In the genomic region with DNA sequence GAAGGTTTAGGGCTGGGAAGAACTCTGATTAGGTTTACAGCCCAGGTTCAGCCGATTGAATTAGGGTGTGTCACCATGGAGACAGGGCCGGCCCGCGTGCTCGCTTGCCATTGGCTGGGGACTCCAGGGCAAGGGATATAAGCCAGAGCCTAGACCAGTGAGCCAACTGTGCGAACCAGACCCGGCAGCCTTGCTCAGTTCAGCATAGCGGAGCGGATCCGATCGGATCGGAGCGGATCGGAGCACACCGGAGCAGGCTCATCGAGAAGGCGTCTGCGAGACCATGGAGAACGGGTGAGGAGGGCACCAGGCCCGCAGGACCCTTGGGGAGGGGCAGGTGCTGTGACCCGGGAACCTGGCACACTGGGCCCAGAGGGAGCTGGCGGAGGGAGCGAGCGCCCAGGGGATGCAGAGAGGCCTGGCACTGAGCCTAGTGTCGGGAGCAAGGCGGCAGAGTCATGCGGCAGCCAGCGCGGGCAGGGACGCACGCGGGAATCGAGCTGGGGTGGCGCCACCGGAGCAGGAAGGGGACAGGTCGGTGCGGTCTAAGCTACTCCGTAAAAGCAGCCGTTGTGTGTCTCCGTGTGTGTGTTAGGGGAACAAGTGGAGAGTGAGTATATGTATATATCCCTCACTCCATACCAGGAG, we compare ENCODE assay signal across 1 cellular context.
A peak's percentile ranks its signal among the peaks of the same experiment; 100 is the strongest.
TF ChIP-seq lines count a peak whose summit lies in the region.

A gene (plus strand): TSS at position 165 of the 648 bp plus-strand sequence. CDS start 119 bp downstream, at position 284.

TF ChIP-seq in HepG2, 621 proteins besides CTCF, POLR2A, EP300 and RAD21 (continued from another document and continues in another):
- TF ChIP-seq, protein P1, sequence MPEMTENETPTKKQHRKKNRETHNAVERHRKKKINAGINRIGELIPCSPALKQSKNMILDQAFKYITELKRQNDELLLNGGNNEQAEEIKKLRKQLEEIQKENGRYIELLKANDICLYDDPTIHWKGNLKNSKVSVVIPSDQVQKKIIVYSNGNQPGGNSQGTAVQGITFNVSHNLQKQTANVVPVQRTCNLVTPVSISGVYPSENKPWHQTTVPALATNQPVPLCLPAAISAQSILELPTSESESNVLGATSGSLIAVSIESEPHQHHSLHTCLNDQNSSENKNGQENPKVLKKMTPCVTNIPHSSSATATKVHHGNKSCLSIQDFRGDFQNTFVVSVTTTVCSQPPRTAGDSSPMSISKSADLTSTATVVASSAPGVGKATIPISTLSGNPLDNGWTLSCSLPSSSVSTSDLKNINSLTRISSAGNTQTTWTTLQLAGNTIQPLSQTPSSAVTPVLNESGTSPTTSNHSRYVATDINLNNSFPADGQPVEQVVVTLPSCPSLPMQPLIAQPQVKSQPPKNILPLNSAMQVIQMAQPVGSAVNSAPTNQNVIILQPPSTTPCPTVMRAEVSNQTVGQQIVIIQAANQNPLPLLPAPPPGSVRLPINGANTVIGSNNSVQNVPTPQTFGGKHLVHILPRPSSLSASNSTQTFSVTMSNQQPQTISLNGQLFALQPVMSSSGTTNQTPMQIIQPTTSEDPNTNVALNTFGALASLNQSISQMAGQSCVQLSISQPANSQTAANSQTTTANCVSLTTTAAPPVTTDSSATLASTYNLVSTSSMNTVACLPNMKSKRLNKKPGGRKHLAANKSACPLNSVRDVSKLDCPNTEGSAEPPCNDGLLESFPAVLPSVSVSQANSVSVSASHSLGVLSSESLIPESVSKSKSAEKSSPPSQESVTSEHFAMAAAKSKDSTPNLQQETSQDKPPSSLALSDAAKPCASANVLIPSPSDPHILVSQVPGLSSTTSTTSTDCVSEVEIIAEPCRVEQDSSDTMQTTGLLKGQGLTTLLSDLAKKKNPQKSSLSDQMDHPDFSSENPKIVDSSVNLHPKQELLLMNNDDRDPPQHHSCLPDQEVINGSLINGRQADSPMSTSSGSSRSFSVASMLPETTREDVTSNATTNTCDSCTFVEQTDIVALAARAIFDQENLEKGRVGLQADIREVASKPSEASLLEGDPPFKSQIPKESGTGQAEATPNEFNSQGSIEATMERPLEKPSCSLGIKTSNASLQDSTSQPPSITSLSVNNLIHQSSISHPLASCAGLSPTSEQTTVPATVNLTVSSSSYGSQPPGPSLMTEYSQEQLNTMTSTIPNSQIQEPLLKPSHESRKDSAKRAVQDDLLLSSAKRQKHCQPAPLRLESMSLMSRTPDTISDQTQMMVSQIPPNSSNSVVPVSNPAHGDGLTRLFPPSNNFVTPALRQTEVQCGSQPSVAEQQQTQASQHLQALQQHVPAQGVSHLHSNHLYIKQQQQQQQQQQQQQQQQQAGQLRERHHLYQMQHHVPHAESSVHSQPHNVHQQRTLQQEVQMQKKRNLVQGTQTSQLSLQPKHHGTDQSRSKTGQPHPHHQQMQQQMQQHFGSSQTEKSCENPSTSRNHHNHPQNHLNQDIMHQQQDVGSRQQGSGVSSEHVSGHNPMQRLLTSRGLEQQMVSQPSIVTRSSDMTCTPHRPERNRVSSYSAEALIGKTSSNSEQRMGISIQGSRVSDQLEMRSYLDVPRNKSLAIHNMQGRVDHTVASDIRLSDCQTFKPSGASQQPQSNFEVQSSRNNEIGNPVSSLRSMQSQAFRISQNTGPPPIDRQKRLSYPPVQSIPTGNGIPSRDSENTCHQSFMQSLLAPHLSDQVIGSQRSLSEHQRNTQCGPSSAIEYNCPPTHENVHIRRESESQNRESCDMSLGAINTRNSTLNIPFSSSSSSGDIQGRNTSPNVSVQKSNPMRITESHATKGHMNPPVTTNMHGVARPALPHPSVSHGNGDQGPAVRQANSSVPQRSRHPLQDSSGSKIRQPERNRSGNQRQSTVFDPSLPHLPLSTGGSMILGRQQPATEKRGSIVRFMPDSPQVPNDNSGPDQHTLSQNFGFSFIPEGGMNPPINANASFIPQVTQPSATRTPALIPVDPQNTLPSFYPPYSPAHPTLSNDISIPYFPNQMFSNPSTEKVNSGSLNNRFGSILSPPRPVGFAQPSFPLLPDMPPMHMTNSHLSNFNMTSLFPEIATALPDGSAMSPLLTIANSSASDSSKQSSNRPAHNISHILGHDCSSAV (CRISPR knock-in tag; IDR thresholded peaks at IDR 0.05; ENCODE audit: borderline replicate concordance) = no peak
- TF ChIP-seq ZNF251 (CRISPR knock-in tag; IDR thresholded peaks at IDR 0.05) (no peak; the same call in 1 of the 2 replicates), YY1 (IDR thresholded peaks at IDR 0.05; ENCODE audit: insufficient read depth, insufficient replicate concordance, low read depth, low read length) (no peak), ZNF713 (CRISPR knock-in tag; IDR thresholded peaks at IDR 0.05) (0 out of 2 replicates have a peak, but pooled peaks have one; percentile 61), ZNF260 (CRISPR knock-in tag; IDR thresholded peaks at IDR 0.05; ENCODE audit: borderline replicate concordance, low read depth) (no peak), CCAR2 (optimal IDR thresholded peaks at IDR 0.05; ENCODE audit: low read depth, low read length) (no peak), ZNF225 (CRISPR knock-in tag; IDR thresholded peaks at IDR 0.05) (peak; percentile 94), NFE2 (CRISPR knock-in tag; IDR thresholded peaks at IDR 0.05) (no peak), FOXA1 (IDR thresholded peaks at IDR 0.05) (no peak), FOXA1 (CRISPR knock-in tag; IDR thresholded peaks at IDR 0.05) (no peak; the same call in 1 of the 2 replicates), GLI4 (CRISPR knock-in tag; IDR thresholded peaks at IDR 0.05; ENCODE audit: borderline replicate concordance) (peak; percentile 18; the same call in 1 of the 2 replicates), KDM5A (IDR thresholded peaks at IDR 0.05; ENCODE audit: borderline replicate concordance, low read length) (no peak; the same call in 1 of the 2 replicates), THAP11 (CRISPR knock-in tag; IDR thresholded peaks at IDR 0.05) (peak; percentile 74), SKI (IDR thresholded peaks at IDR 0.05; ENCODE audit: partially characterized antibody) (peak; percentile 15), SETDB1 (CRISPR knock-in tag; IDR thresholded peaks at IDR 0.05; ENCODE audit: borderline replicate concordance) (no peak), ZNF7 (CRISPR knock-in tag; IDR thresholded peaks at IDR 0.05) (no peak), ZNF567 (CRISPR knock-in tag; IDR thresholded peaks at IDR 0.05; ENCODE audit: borderline replicate concordance) (peak; percentile 78; the same call in 1 of the 2 replicates), SIX1 (CRISPR knock-in tag; IDR thresholded peaks at IDR 0.05; ENCODE audit: borderline replicate concordance) (no peak), SAFB2 (CRISPR knock-in tag; IDR thresholded peaks at IDR 0.05; ENCODE audit: borderline replicate concordance, low read depth) (no peak; the same call in none of the 2 replicates), SMAD3 (CRISPR knock-in tag; IDR thresholded peaks at IDR 0.05) (peak; percentile 59), WIZ (CRISPR knock-in tag; IDR thresholded peaks at IDR 0.05) (no peak), ZNF879 (CRISPR knock-in tag; IDR thresholded peaks at IDR 0.05) (peak; percentile 95), ZNF891 (CRISPR knock-in tag; IDR thresholded peaks at IDR 0.05) (peak; percentile 88), HCFC1 (IDR thresholded peaks at IDR 0.05; ENCODE audit: low read depth, low read length) (no peak), SALL2 (CRISPR knock-in tag; IDR thresholded peaks at IDR 0.05) (peak; percentile 84; the same call in 1 of the 2 replicates), FOSL1 (CRISPR knock-in tag; IDR thresholded peaks at IDR 0.05; ENCODE audit: borderline replicate concordance) (no peak), ARHGAP35 (CRISPR knock-in tag; IDR thresholded peaks at IDR 0.05; ENCODE audit: borderline replicate concordance) (peak; percentile 95; the same call in 1 of the 2 replicates), MED1 (CRISPR knock-in tag; IDR thresholded peaks at IDR 0.05) (peak; percentile 48), ZNF20 (CRISPR knock-in tag; IDR thresholded peaks at IDR 0.05) (no peak)
- TF ChIP-seq, protein P2, sequence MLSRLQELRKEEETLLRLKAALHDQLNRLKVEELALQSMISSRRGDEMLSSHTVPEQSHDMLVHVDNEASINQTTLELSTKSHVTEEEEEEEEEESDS (CRISPR knock-in tag; IDR thresholded peaks at IDR 0.05; ENCODE audit: borderline replicate concordance) = no peak
- TF ChIP-seq, protein P3, sequence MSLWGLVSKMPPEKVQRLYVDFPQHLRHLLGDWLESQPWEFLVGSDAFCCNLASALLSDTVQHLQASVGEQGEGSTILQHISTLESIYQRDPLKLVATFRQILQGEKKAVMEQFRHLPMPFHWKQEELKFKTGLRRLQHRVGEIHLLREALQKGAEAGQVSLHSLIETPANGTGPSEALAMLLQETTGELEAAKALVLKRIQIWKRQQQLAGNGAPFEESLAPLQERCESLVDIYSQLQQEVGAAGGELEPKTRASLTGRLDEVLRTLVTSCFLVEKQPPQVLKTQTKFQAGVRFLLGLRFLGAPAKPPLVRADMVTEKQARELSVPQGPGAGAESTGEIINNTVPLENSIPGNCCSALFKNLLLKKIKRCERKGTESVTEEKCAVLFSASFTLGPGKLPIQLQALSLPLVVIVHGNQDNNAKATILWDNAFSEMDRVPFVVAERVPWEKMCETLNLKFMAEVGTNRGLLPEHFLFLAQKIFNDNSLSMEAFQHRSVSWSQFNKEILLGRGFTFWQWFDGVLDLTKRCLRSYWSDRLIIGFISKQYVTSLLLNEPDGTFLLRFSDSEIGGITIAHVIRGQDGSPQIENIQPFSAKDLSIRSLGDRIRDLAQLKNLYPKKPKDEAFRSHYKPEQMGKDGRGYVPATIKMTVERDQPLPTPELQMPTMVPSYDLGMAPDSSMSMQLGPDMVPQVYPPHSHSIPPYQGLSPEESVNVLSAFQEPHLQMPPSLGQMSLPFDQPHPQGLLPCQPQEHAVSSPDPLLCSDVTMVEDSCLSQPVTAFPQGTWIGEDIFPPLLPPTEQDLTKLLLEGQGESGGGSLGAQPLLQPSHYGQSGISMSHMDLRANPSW (CRISPR knock-in tag; IDR thresholded peaks at IDR 0.05; ENCODE audit: borderline replicate concordance) = no peak
- TF ChIP-seq, protein P4, sequence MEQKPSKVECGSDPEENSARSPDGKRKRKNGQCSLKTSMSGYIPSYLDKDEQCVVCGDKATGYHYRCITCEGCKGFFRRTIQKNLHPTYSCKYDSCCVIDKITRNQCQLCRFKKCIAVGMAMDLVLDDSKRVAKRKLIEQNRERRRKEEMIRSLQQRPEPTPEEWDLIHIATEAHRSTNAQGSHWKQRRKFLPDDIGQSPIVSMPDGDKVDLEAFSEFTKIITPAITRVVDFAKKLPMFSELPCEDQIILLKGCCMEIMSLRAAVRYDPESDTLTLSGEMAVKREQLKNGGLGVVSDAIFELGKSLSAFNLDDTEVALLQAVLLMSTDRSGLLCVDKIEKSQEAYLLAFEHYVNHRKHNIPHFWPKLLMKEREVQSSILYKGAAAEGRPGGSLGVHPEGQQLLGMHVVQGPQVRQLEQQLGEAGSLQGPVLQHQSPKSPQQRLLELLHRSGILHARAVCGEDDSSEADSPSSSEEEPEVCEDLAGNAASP (CRISPR knock-in tag; IDR thresholded peaks at IDR 0.05; ENCODE audit: borderline replicate concordance) = peak; percentile 38; the same call in 1 of the 2 replicates
- TF ChIP-seq, protein P5, sequence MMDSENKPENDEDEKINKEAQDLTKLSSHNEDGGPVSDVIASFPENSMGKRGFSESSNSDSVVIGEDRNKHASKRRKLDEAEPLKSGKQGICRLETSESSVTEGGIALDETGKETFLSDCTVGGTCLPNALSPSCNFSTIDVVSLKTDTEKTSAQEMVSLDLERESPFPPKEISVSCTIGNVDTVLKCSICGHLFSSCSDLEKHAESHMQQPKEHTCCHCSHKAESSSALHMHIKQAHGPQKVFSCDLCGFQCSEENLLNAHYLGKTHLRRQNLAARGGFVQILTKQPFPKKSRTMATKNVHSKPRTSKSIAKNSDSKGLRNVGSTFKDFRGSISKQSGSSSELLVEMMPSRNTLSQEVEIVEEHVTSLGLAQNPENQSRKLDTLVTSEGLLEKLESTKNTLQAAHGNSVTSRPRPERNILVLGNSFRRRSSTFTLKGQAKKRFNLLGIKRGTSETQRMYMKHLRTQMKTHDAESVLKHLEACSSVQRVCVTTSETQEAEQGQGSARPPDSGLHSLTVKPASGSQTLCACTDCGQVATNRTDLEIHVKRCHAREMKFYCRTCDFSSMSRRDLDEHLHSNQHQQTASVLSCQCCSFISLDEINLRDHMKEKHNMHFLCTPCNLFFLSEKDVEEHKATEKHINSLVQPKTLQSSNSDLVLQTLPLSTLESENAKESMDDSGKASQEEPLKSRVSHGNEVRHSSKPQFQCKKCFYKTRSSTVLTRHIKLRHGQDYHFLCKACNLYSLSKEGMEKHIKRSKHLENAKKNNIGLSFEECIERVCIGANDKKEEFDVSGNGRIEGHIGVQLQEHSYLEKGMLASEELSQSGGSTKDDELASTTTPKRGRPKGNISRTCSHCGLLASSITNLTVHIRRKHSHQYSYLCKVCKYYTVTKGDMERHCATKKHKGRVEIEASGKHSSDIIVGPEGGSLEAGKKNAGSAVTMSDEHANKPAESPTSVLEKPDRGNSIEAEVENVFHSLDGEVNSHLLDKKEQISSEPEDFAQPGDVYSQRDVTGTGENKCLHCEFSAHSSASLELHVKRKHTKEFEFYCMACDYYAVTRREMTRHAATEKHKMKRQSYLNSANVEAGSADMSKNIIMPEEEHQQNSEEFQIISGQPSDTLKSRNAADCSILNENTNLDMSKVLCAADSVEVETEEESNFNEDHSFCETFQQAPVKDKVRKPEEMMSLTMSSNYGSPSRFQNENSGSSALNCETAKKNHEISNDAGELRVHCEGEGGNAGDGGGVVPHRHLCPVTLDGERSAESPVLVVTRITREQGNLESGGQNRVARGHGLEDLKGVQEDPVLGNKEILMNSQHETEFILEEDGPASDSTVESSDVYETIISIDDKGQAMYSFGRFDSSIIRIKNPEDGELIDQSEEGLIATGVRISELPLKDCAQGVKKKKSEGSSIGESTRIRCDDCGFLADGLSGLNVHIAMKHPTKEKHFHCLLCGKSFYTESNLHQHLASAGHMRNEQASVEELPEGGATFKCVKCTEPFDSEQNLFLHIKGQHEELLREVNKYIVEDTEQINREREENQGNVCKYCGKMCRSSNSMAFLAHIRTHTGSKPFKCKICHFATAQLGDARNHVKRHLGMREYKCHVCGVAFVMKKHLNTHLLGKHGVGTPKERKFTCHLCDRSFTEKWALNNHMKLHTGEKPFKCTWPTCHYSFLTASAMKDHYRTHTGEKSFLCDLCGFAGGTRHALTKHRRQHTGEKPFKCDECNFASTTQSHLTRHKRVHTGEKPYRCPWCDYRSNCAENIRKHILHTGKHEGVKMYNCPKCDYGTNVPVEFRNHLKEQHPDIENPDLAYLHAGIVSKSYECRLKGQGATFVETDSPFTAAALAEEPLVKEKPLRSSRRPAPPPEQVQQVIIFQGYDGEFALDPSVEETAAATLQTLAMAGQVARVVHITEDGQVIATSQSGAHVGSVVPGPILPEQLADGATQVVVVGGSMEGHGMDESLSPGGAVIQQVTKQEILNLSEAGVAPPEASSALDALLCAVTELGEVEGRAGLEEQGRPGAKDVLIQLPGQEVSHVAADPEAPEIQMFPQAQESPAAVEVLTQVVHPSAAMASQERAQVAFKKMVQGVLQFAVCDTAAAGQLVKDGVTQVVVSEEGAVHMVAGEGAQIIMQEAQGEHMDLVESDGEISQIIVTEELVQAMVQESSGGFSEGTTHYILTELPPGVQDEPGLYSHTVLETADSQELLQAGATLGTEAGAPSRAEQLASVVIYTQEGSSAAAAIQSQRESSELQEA (CRISPR knock-in tag; IDR thresholded peaks at IDR 0.05; ENCODE audit: not compliant biosample characterization) = peak; percentile 77
- TF ChIP-seq, protein P6, sequence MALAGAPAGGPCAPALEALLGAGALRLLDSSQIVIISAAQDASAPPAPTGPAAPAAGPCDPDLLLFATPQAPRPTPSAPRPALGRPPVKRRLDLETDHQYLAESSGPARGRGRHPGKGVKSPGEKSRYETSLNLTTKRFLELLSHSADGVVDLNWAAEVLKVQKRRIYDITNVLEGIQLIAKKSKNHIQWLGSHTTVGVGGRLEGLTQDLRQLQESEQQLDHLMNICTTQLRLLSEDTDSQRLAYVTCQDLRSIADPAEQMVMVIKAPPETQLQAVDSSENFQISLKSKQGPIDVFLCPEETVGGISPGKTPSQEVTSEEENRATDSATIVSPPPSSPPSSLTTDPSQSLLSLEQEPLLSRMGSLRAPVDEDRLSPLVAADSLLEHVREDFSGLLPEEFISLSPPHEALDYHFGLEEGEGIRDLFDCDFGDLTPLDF (CRISPR knock-in tag; IDR thresholded peaks at IDR 0.05) = no peak; the same call in 1 of the 2 replicates
